10 cellular contexts compared by ENCODE assay signal in genomic region chr18:35174093-35174731, GRCh38.
A peak's percentile ranks its signal among the peaks of the same experiment; 100 is the strongest.
DNase-seq lines count a peak whose midpoint lies in the region; ATAC-seq and TF ChIP-seq lines count a peak whose summit lies in the region.
"Had no signal": no experiment of that assay in that cellular context is flagged by ENCODE, and none has a peak within 500 bp of the region (broad histone marks: within the 10 kb centered on the region; RNA-seq: fewer than 3 reads in every experiment).

No MANE protein-coding gene starts in this region.

- peaks cover 2 to 52% (median 28%) of the 10 kb centered on the region in 7 donors for H3K4me1 Mint-ChIP-seq in naive thymus-derived CD4-positive, alpha-beta T cell

- H3K27me3 Mint-ChIP-seq in naive thymus-derived CD4-positive, alpha-beta T cell, result no peaks in the 10 kb centered on the region

- H3K4me3 Mint-ChIP-seq in naive thymus-derived CD4-positive, alpha-beta T cell, result peak overlapping the region in 5 of 10 donors; percentile 1 to 54 (median 4)

- CTCF ChIA-PET in naive thymus-derived CD4-positive, alpha-beta T cell (lab: Charles Lee), result no interaction called here
- CTCF ChIA-PET in GM10248 (lab: Yijun Ruan, JAX), result interaction anchor here (0.6 to 0.9 kb wide), 2 partner anchors 12 to 74 kb away, joined by 3 to 4 read pairs; no protein-coding TSS in a partner anchor

- H3K4me3 ChIP-seq in naive thymus-derived CD4-positive, alpha-beta T cell (ENCODE audit: low read length), result no peak overlapping the region
- no peak overlapping the region for H3K4me3 ChIP-seq in upper lobe of right lung
- H3K4me3 ChIP-seq: A549 had no signal

- H3K27ac Mint-ChIP-seq in naive thymus-derived CD4-positive, alpha-beta T cell, result peak overlapping the region in 6 of 9 donors; percentile 16 to 67 (median 53)

- no peaks in the 10 kb centered on the region for H3K9me3 ChIP-seq in naive thymus-derived CD4-positive, alpha-beta T cell (ENCODE audit: control insufficient read depth in 2 of 3, low read length in 3 of 3)
- no peaks in the 10 kb centered on the region for H3K9me3 ChIP-seq in upper lobe of right lung
- H3K9me3 ChIP-seq: A549 had no signal

- ATAC-seq in HG03342 (IDR thresholded peaks at IDR 0.05; ENCODE audit: unreplicated experiment), result peak; percentile 90
- peak; percentile 45 for ATAC-seq in naive thymus-derived CD4-positive, alpha-beta T cell
- no peak for ATAC-seq in upper lobe of right lung
- ATAC-seq: A549 had no signal

- H3K27ac ChIP-seq in naive thymus-derived CD4-positive, alpha-beta T cell (ENCODE audit: low read depth, low read length), result no peak overlapping the region
- no peak overlapping the region for H3K27ac ChIP-seq in upper lobe of right lung
- H3K27ac ChIP-seq: A549, parathyroid adenoma had no signal

- no peak for TF ChIP-seq CTCF in GM10248 (IDR thresholded peaks at IDR 0.05; ENCODE audit: control extremely low read depth, extremely low read depth, low read depth, missing control alignments)
- TF ChIP-seq CTCF in upper lobe of right lung (IDR thresholded peaks at IDR 0.05), result no peak

- no peaks in the 10 kb centered on the region for H3K36me3 ChIP-seq in naive thymus-derived CD4-positive, alpha-beta T cell (ENCODE audit: control insufficient read depth in 2 of 3, insufficient read depth in 3 of 3, low read length in 3 of 3)
- H3K36me3 ChIP-seq in upper lobe of right lung, result no peaks in the 10 kb centered on the region

- H3K4me1 ChIP-seq in naive thymus-derived CD4-positive, alpha-beta T cell (ENCODE audit: control insufficient read depth in 2 of 2, insufficient read depth in 2 of 2, low read length in 2 of 2), result peaks cover 0 to 7% of the 10 kb centered on the region in 2 donors
- H3K4me1 ChIP-seq in upper lobe of right lung, result peaks cover 4% of the 10 kb centered on the region
- H3K4me1 ChIP-seq: A549, parathyroid adenoma had no signal

- peaks cover 0 to 7% (median 0%) of the 10 kb centered on the region in 5 donors for H3K36me3 Mint-ChIP-seq in naive thymus-derived CD4-positive, alpha-beta T cell

- no peaks in the 10 kb centered on the region for H3K27me3 ChIP-seq in naive thymus-derived CD4-positive, alpha-beta T cell (ENCODE audit: control insufficient read depth in 2 of 2, insufficient read depth in 2 of 2, low read length in 2 of 2)
- no peaks in the 10 kb centered on the region for H3K27me3 ChIP-seq in upper lobe of right lung

- intact Hi-C loops in naive thymus-derived CD4-positive, alpha-beta T cell (cut with micrococcal nuclease), result no loop called here
- intact Hi-C loops in posterior cingulate gyrus (cut with DNase I) (no loop called here), upper lobe of right lung (cut with DNase I) (no loop called here)

- POLR2A ChIA-PET in naive thymus-derived CD4-positive, alpha-beta T cell (lab: Charles Lee), result interaction anchor here (0.6 kb wide), 1 partner anchor 8 kb away, joined by 3 read pairs; no protein-coding TSS in a partner anchor
- POLR2A ChIA-PET in GM10248 (lab: Yijun Ruan, JAX), result no interaction called here

- DNase-seq in SIG-M5 treated with dmso at 0.1 percent for 504 hours (lab: John Stamatoyannopoulos, UW; ENCODE audit: unreplicated experiment) (peak; percentile 48), SIG-M5 (lab: John Stamatoyannopoulos, UW) (no peak), NCI-H774 (lab: John Stamatoyannopoulos, UW) (peak; percentile 73), GM10248 (ENCODE audit: extremely low spot score) (no peak), posterior cingulate gyrus (no peak), upper lobe of right lung (no peak)
- DNase-seq in naive thymus-derived CD4-positive, alpha-beta T cell, result peak in 3 of 9 donors; percentile 3 to 9 (median 9)

- peaks cover 0 to 11% (median 4%) of the 10 kb centered on the region in 11 donors for H3K9me3 Mint-ChIP-seq in naive thymus-derived CD4-positive, alpha-beta T cell

Comparison
In these comparisons a context has a peak if more than half of its experiments do, and no peak if none do; other contexts are left out.
1. DNase-seq: peak in SIG-M5 treated with dmso at 0.1 percent for 504 hours (single experiment) and NCI-H774 (single experiment); none in SIG-M5 (single experiment), GM10248 (single experiment), posterior cingulate gyrus (0 of 10) and upper lobe of right lung (single experiment).